11 cellular contexts compared by ENCODE assay signal in the genomic region with DNA sequence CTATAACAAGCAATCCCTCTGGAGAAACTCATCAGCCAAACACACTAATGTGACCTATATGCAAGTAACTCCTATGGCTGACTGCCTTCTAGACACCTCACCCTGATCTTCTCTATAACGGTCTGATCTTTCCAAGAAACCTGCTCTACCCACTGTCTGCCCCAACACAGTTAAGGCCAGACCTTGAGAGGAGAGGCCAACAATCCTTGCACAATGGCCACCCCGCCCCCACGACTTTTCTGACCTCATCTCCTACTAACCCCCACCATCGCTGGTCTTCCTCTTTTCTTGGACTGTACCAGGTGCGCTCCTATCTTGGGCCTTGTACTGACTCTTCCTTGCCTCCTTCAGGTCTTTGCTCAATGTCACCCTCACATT. TPM values are rescaled to one million over a fixed set of nuclear protein-coding genes. Genes with fewer than 3 reads are reported as not detected.
DNase-seq lines count a peak whose midpoint lies in the region; ATAC-seq and TF ChIP-seq lines count a peak whose summit lies in the region.
"Had no signal": no experiment of that assay in that cellular context is flagged by ENCODE, and none has a peak within 500 bp of the region (broad histone marks: within the 10 kb centered on the region; RNA-seq: fewer than 3 reads in every experiment).

No MANE protein-coding gene starts in this region.

- peaks cover 72% of the 10 kb centered on the region for H3K4me1 Mint-ChIP-seq in CD4-positive, alpha-beta T cell (ENCODE audit: low read depth)
- peaks cover 54% of the 10 kb centered on the region for H3K4me1 Mint-ChIP-seq in T-helper 2 cell treated with Interferon-gamma antibody and Interleukin-4, amounts not matched to agents 5 μg/mL and 100 μg/mL, for 36 hours (ENCODE audit: low read depth)

- H3K36me3 ChIP-seq in right lobe of liver: no peaks in the 10 kb centered on the region

- no peaks in the 10 kb centered on the region for H3K9me3 ChIP-seq in CD4-positive, alpha-beta T cell (ENCODE audit: control insufficient read depth, low read length)
- no peaks in the 10 kb centered on the region for H3K9me3 ChIP-seq in right lobe of liver

- CTCF ChIA-PET in CD4-positive, alpha-beta T cell (lab: Charles Lee): no interaction called here

- H3K36me3 Mint-ChIP-seq in CD4-positive, alpha-beta T cell (ENCODE audit: low read depth): no peaks in the 10 kb centered on the region
- peaks cover 24% of the 10 kb centered on the region for H3K36me3 Mint-ChIP-seq in T-helper 2 cell treated with Interferon-gamma antibody and Interleukin-4, amounts not matched to agents 5 μg/mL and 100 μg/mL, for 36 hours (ENCODE audit: low read depth)

- H3K4me1 ChIP-seq in right lobe of liver: peaks cover 0 to 32% (median 3%) of the 10 kb centered on the region in 4 donors

- H3K27ac ChIP-seq in CD4-positive, alpha-beta T cell (ENCODE audit: low read depth, low read length): peak overlapping the region; percentile 54
- H3K27ac ChIP-seq in right lobe of liver: no peak overlapping the region
- H3K27ac ChIP-seq: hepatocyte had no signal

- no peak for TF ChIP-seq CTCF in CD4-positive, alpha-beta T cell (IDR thresholded peaks at IDR 0.05)
- no peak for TF ChIP-seq CTCF in right lobe of liver (IDR thresholded peaks at IDR 0.05)

- H3K4me3 ChIP-seq in right lobe of liver: no peak overlapping the region
- H3K4me3 ChIP-seq: hepatocyte had no signal

- WGBS in right lobe of liver (ENCODE audit: insufficient coverage, low coverage, low lambda C conversion rate, missing lambda C conversion rate): 53% methylated on average over 5 of the region's 5 CpGs

- DNase-seq in CD4-positive, alpha-beta T cell: no peak
- DNase-seq in HUDEP-2 (lab: John Stamatoyannopoulos, UW; ENCODE audit: unreplicated experiment in 76 of 76): peak in 71 of 76 experiments; percentile 21 to 84 (median 63)
- DNase-seq in T-helper 2 cell treated with Interferon-gamma antibody and Interleukin-4, amounts not matched to agents 5 μg/mL and 100 μg/mL, for 36 hours (ENCODE audit: low spot score): no peak
- DNase-seq in right lobe of liver: peak in 2 of 3 donors; percentile 29 to 56
- no peak for DNase-seq in amniotic stem cell (lab: John Stamatoyannopoulos, UW)
- DNase-seq in NCI-H1048 (lab: John Stamatoyannopoulos, UW): no peak
- DNase-seq in kidney glomerular epithelial cell (lab: John Stamatoyannopoulos, UW): no peak
- DNase-seq: activated CD4-positive, CD25-positive, alpha-beta regulatory T cell treated with anti-CD3 and anti-CD28 coated beads, Interleukin-2, amount 50 U/mL, for 72 hours; NCI-H2029 had no signal

- no peak for ATAC-seq in CD4-positive, alpha-beta T cell (ENCODE audit: poor library complexity)
- ATAC-seq in right lobe of liver: peak; percentile 39 to 54 (median 45)
- no peak for ATAC-seq in HG02870 (IDR thresholded peaks at IDR 0.05; ENCODE audit: unreplicated experiment)

- H3K27ac Mint-ChIP-seq in CD4-positive, alpha-beta T cell: peak overlapping the region; percentile 82
- H3K27ac Mint-ChIP-seq in T-helper 2 cell treated with Interferon-gamma antibody and Interleukin-4, amounts not matched to agents 5 μg/mL and 100 μg/mL, for 36 hours: peak overlapping the region; percentile 86

- no peak overlapping the region for H3K4me3 Mint-ChIP-seq in CD4-positive, alpha-beta T cell
- peak overlapping the region; percentile 53 for H3K4me3 Mint-ChIP-seq in T-helper 2 cell treated with Interferon-gamma antibody and Interleukin-4, amounts not matched to agents 5 μg/mL and 100 μg/mL, for 36 hours

- intact Hi-C loops in CD4-positive, alpha-beta T cell (cut with DNase I, micrococcal nuclease): no loop called here
- intact Hi-C loops in right lobe of liver (cut with DNase I): no loop called here

- no peaks in the 10 kb centered on the region for H3K9me3 Mint-ChIP-seq in CD4-positive, alpha-beta T cell
- H3K9me3 Mint-ChIP-seq in T-helper 2 cell treated with Interferon-gamma antibody and Interleukin-4, amounts not matched to agents 5 μg/mL and 100 μg/mL, for 36 hours: no peaks in the 10 kb centered on the region

- TF ChIP-seq POLR2A in right lobe of liver (IDR thresholded peaks at IDR 0.05): no peak

- H3K27me3 Mint-ChIP-seq in CD4-positive, alpha-beta T cell: no peaks in the 10 kb centered on the region
- no peaks in the 10 kb centered on the region for H3K27me3 Mint-ChIP-seq in T-helper 2 cell treated with Interferon-gamma antibody and Interleukin-4, amounts not matched to agents 5 μg/mL and 100 μg/mL, for 36 hours (ENCODE audit: low read depth)

- H3K27me3 ChIP-seq in CD4-positive, alpha-beta T cell (ENCODE audit: control insufficient read depth, insufficient read depth, low read length): no peaks in the 10 kb centered on the region
- no peaks in the 10 kb centered on the region for H3K27me3 ChIP-seq in right lobe of liver
- H3K27me3 ChIP-seq: hepatocyte had no signal

- POLR2A ChIA-PET in CD4-positive, alpha-beta T cell (lab: Charles Lee): interaction anchor here (1.9 kb wide), 1 partner anchor 28 kb away, joined by 7 read pairs; a partner anchor contains a TSS

RNA-seq across cellular contexts. Expression of a gene that starts 12.5 kb away (rescaled TPM):
- 10 to 100 TPM; 15.2 to 15.5 TPM for total RNA-seq in CD4-positive, alpha-beta T cell
- 10 to 100 TPM; 14.6 to 25.0 (median 17.8) TPM for total RNA-seq in right lobe of liver

RNA-seq across cellular contexts. Expression of a gene that starts 13.3 kb away (rescaled TPM):
- total RNA-seq in CD4-positive, alpha-beta T cell: 10 to 100 TPM; 10.7 to 11.3 TPM
- 10 to 100 TPM; 23.6 to 38.8 (median 27.8) TPM for total RNA-seq in right lobe of liver

RNA-seq across cellular contexts. Expression of a gene that starts 28.4 kb away (rescaled TPM):
- 10 to 100 TPM; 30.2 to 32.6 TPM for total RNA-seq in CD4-positive, alpha-beta T cell
- 10 to 100 TPM in 5 of 6 experiments, 1 to 10 TPM in 1; 9.8 to 15.7 (median 12.5) TPM for total RNA-seq in right lobe of liver

RNA-seq across cellular contexts. Expression of a gene that starts 59.9 kb away (rescaled TPM):
- 10 to 100 TPM; 68.5 to 77.4 TPM for total RNA-seq in CD4-positive, alpha-beta T cell
- total RNA-seq in right lobe of liver: 10 to 100 TPM; 26.8 to 43.7 (median 32.1) TPM

Comparison
In these comparisons a context has a peak if more than half of its experiments do, and no peak if none do; other contexts are left out.
1. ATAC-seq: peak in right lobe of liver (4 of 4); none in CD4-positive, alpha-beta T cell (single experiment) and HG02870 (single experiment).
2. DNase-seq: peak in HUDEP-2 (71 of 76) and right lobe of liver (2 of 3); none in CD4-positive, alpha-beta T cell (0 of 10), T-helper 2 cell treated with Interferon-gamma antibody and Interleukin-4, amounts not matched to agents 5 μg/mL and 100 μg/mL, for 36 hours (single experiment), amniotic stem cell (single experiment), NCI-H1048 (single experiment) and kidney glomerular epithelial cell (single experiment).